In genomic region chr20:34315236-34315635, GRCh38 we compare ENCODE assay signal across 29 cellular contexts.
"Had no signal": no experiment of that assay in that cellular context is flagged by ENCODE, and none has a peak within 500 bp of the region (broad histone marks: within the 10 kb centered on the region; RNA-seq: fewer than 3 reads in every experiment).

No MANE protein-coding gene starts in this region.

- H3K27me3 Mint-ChIP-seq: progenitor cell of endocrine pancreas had no signal

- H3K27ac ChIP-seq: adrenal gland, esophagus muscularis mucosa, gastrocnemius medialis, neutrophil, right lobe of liver, thoracic aorta, uterus had no signal

- DNase-seq: activated CD4-positive, alpha-beta T cell treated with anti-CD3 and anti-CD28 coated beads for 36 hours; activated CD4-positive, alpha-beta T cell treated with anti-CD3 and anti-CD28 coated beads, Interleukin-2, amount 50 U/mL, for 4 hours; activated CD4-positive, CD25-positive, alpha-beta regulatory T cell; activated effector memory CD4-positive, alpha-beta T cell treated with Interleukin-2 at 50 U/mL for 16 hours; activated naive CD4-positive, alpha-beta T cell treated with Interleukin-2 at 50 U/mL for 16 hours; activated naive CD8-positive, alpha-beta T cell treated with anti-CD3 and anti-CD28 coated beads for 36 hours; activated T-cell treated with anti-CD3 and anti-CD28 coated beads for 4 hours; activated T-cell treated with anti-CD3 and anti-CD28 coated beads, Interleukin-2, amount 50 U/mL, for 72 hours; adrenal gland; aorta; caudate nucleus; cortex of kidney; gastrocnemius medialis; glutamatergic neuron; left colon; naive B cell; nephron progenitor cell; right lobe of liver; stimulated activated CD4-positive, alpha-beta T cell treated with anti-CD3 and anti-CD28 coated beads, Interleukin-12 subunit alpha, Interleukin-12 subunit beta, amount 100 ng/mL, for 4 hours; stimulated activated CD4-positive, alpha-beta T cell treated with anti-CD3 and anti-CD28 coated beads, Interleukin-4, amount 100 ng/mL, for 1 hour; stimulated activated naive CD8-positive, alpha-beta T cell treated with anti-CD3 and anti-CD28 coated beads, Interleukin-15, Interleukin-2, amounts not matched to agents 100 U/mL and 50 U/mL, for 24 hours; uterus had no signal

- H3K4me3 Mint-ChIP-seq: activated CD4-positive, alpha-beta T cell treated with anti-CD3 and anti-CD28 coated beads for 36 hours; activated naive CD8-positive, alpha-beta T cell treated with anti-CD3 and anti-CD28 coated beads for 36 hours; activated T-cell treated with anti-CD3 and anti-CD28 coated beads, Interleukin-2, amount 50 U/mL, for 72 hours; mesothelial cell of epicardium; naive B cell; nephron progenitor cell; T-helper 1 cell treated with Interleukin-12 subunit alpha and Interleukin-12 subunit beta and Interleukin-4 antibody, amounts not matched to agents 30 μg/mL and 1 μg/mL, for 36 hours had no signal

- H3K27me3 ChIP-seq: adrenal gland, right lobe of liver, uterus had no signal

- H3K27ac Mint-ChIP-seq: activated CD4-positive, alpha-beta T cell treated with anti-CD3 and anti-CD28 coated beads for 36 hours; activated naive CD8-positive, alpha-beta T cell treated with anti-CD3 and anti-CD28 coated beads for 36 hours; activated T-cell treated with anti-CD3 and anti-CD28 coated beads, Interleukin-2, amount 50 U/mL, for 72 hours; brain; mesothelial cell of epicardium; naive B cell; progenitor cell of endocrine pancreas; T-helper 1 cell treated with Interleukin-12 subunit alpha and Interleukin-12 subunit beta and Interleukin-4 antibody, amounts not matched to agents 30 μg/mL and 1 μg/mL, for 36 hours had no signal

- H3K36me3 Mint-ChIP-seq: activated naive CD8-positive, alpha-beta T cell treated with anti-CD3 and anti-CD28 coated beads for 36 hours; brain; mesothelial cell of epicardium; naive B cell had no signal

- H3K9me3 Mint-ChIP-seq: activated naive CD8-positive, alpha-beta T cell treated with anti-CD3 and anti-CD28 coated beads for 36 hours; activated T-cell treated with anti-CD3 and anti-CD28 coated beads, Interleukin-2, amount 50 U/mL, for 72 hours; brain; mesothelial cell of epicardium; naive B cell; nephron progenitor cell; T-helper 1 cell treated with Interleukin-12 subunit alpha and Interleukin-12 subunit beta and Interleukin-4 antibody, amounts not matched to agents 30 μg/mL and 1 μg/mL, for 36 hours had no signal

- H3K4me3 ChIP-seq: adrenal gland, esophagus muscularis mucosa, gastrocnemius medialis, right lobe of liver, thoracic aorta, uterus had no signal

- ATAC-seq: activated CD4-positive, alpha-beta T cell treated with anti-CD3 and anti-CD28 coated beads for 36 hours; gastrocnemius medialis; left colon; right lobe of liver; stimulated activated naive CD8-positive, alpha-beta T cell treated with anti-CD3 and anti-CD28 coated beads, Interleukin-15, Interleukin-2, amounts not matched to agents 100 U/mL and 50 U/mL, for 24 hours had no signal

- H3K9me3 ChIP-seq: adrenal gland, esophagus muscularis mucosa, gastrocnemius medialis, neutrophil, right lobe of liver, thoracic aorta, uterus had no signal

- H3K36me3 ChIP-seq: adrenal gland, esophagus muscularis mucosa, gastrocnemius medialis, neutrophil, right lobe of liver, thoracic aorta, uterus had no signal
